8 cellular contexts compared by ENCODE assay signal in the genomic region with DNA sequence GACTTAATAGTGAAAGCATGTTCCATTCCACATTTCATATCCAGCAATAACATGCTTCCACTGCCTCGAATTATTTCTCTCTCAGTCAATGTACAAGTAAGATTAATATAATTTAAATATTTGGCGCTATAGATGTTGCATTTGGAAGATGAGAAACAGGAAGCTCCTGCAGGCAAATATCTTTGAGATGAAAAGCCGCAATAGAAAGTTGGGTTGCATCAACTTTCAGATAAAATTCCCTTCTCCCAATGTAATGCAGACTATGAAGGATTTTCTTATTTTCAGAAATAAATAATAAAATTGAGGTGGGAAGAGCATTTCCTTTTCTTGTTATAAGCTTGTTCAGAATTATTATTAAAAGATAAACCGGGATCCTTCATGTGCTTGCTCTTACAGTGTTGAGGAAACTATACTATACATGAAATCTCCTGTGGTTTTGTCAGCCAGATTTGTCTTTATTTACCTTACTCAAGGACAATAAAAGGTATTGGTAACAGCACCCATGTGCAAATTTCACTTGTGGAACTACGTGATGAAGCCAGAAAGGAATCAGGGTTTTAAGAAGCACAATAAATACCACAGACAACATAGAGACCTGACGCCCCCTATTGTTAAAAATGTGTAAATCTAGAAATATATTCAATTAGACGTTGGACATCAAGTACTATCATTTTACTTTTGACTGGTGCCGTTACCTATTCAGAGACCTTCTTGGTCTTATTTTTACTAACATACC.
A peak's percentile ranks its signal among the peaks of the same experiment; 100 is the strongest.
DNase-seq lines count a peak whose midpoint lies in the region; ATAC-seq, FAIRE-seq and TF ChIP-seq lines count a peak whose summit lies in the region.
"Had no signal": no experiment of that assay in that cellular context is flagged by ENCODE, and none has a peak within 500 bp of the region (broad histone marks: within the 10 kb centered on the region; RNA-seq: fewer than 3 reads in every experiment).

No MANE protein-coding gene starts in this region.

- intact Hi-C loops in GM12878 (cut with micrococcal nuclease; ENCODE audit: unreplicated experiment): no loop called here
- intact Hi-C loops in activated CD4-positive, alpha-beta memory T cell treated with anti-CD3 and anti-CD28 coated beads for 36 hours (cut with micrococcal nuclease): no loop called here

- H3K4me1 ChIP-seq in GM12878 (ENCODE audit: control insufficient read depth, insufficient read depth, low read length): no peaks in the 10 kb centered on the region

- no peaks in the 10 kb centered on the region for H3K4me1 Mint-ChIP-seq in nephron progenitor cell
- H3K4me1 Mint-ChIP-seq in activated CD4-positive, alpha-beta memory T cell treated with anti-CD3 and anti-CD28 coated beads for 36 hours (ENCODE audit: low read depth): no peaks in the 10 kb centered on the region

- POLR2A ChIA-PET in GM12878 (lab: Charles Lee): no interaction called here
- POLR2A ChIA-PET in activated CD4-positive, alpha-beta memory T cell treated with anti-CD3 and anti-CD28 coated beads for 36 hours (lab: Charles Lee): no interaction called here

- in situ Hi-C loops in GM12878 (cut with MboI): no loop called here

- no peak overlapping the region for H2AFZ ChIP-seq in GM12878 (ENCODE audit: control insufficient read depth, low read depth, low read length)

- no TSS peak for BruUV-seq in GM12878 (replicated peaks; lab: Mats Ljungman, UMichigan)

- peak; percentile 19 for TF ChIP-seq CTCF in GM12865 (IDR thresholded peaks at IDR 0.05; ENCODE audit: insufficient read depth, low read depth, low read length, missing control alignments)
- TF ChIP-seq CTCF in GM12878 (IDR thresholded peaks at IDR 0.05 in 2 of 3, conservative IDR thresholded peaks at IDR 0.05 in 1 of 3; ENCODE audit: control insufficient read depth in 2 of 3, extremely low read depth in 1 of 3, insufficient read depth in 1 of 3, low read depth in 3 of 3, low read length in 3 of 3): peak; percentile 18 to 51 (median 31); a peak in 3 of 6 replicates
- peak; percentile 58 for TF ChIP-seq CTCF in nephron progenitor cell (IDR thresholded peaks at IDR 0.05)

- 37% methylated on average over 8 of the region's 8 CpGs for WGBS in GM12878 (ENCODE audit: insufficient coverage, insufficient replicate concordance, low lambda C conversion rate, missing lambda C conversion rate)

- no peaks in the 10 kb centered on the region for H3K27me3 ChIP-seq in GM12878 (replicated peaks in 1 of 2; ENCODE audit: control insufficient read depth in 2 of 2, insufficient read depth in 2 of 2, low read length in 1 of 2)

- no peaks in the 10 kb centered on the region for H3K27me3 Mint-ChIP-seq in nephron progenitor cell (ENCODE audit: low read depth, poor library complexity)
- H3K27me3 Mint-ChIP-seq in activated CD4-positive, alpha-beta memory T cell treated with anti-CD3 and anti-CD28 coated beads for 36 hours: no peaks in the 10 kb centered on the region

- no peak for FAIRE-seq in GM12878 (lab: Jason Lieb, UNC)

- no peaks in the 10 kb centered on the region for H3K36me3 ChIP-seq in GM12878 (ENCODE audit: control insufficient read depth in 2 of 2, insufficient read depth in 2 of 2, low read length in 1 of 2)

- peak; percentile 28; the same call in 1 of the 2 replicates for TF ChIP-seq RAD21 in GM12878 (IDR thresholded peaks at IDR 0.05; ENCODE audit: insufficient read depth, low read depth, low read length)

- RAD21 ChIA-PET in GM12878 (lab: Charles Lee; ENCODE audit: unreplicated experiment): interaction anchor here (1.2 kb wide), 1 partner anchor 16 kb away, joined by 3 read pairs; no protein-coding TSS in a partner anchor

- no peaks in the 10 kb centered on the region for H3K36me3 Mint-ChIP-seq in nephron progenitor cell (ENCODE audit: low read depth)
- no peaks in the 10 kb centered on the region for H3K36me3 Mint-ChIP-seq in activated CD4-positive, alpha-beta memory T cell treated with anti-CD3 and anti-CD28 coated beads for 36 hours

- SMC1A ChIA-PET in GM12878 (lab: Charles Lee; ENCODE audit: uncharacterized antibody, unreplicated experiment): interaction anchor here (0.9 to 1.5 kb wide), 2 partner anchors 10 to 13 kb away, joined by 3 to 4 read pairs; no protein-coding TSS in a partner anchor

- no peak overlapping the region for H3K4me3 Mint-ChIP-seq in nephron progenitor cell
- no peak overlapping the region for H3K4me3 Mint-ChIP-seq in activated CD4-positive, alpha-beta memory T cell treated with anti-CD3 and anti-CD28 coated beads for 36 hours

- no peaks in the 10 kb centered on the region for H4K20me1 ChIP-seq in GM12878 (ENCODE audit: control insufficient read depth, insufficient read depth)

- no peak for TF ChIP-seq EP300 in GM12878 (IDR thresholded peaks at IDR 0.05; ENCODE audit: borderline replicate concordance in 1 of 2, control insufficient read depth in 1 of 2, low read depth in 2 of 2, low read length in 2 of 2)

- no peak overlapping the region for H3K9ac ChIP-seq in GM12878 (ENCODE audit: control insufficient read depth, insufficient read depth, low read length)

- peak; percentile 8 for DNase-seq in GM12865 (ENCODE audit: low read depth)
- peak; percentile 23 for DNase-seq in LoVo (ENCODE audit: low spot score)
- DNase-seq in GM12878 (ENCODE audit: low read depth, low spot score): no peak
- DNase-seq in nephron progenitor cell: no peak
- no peak for DNase-seq in cerebellar nuclear complex (lab: John Stamatoyannopoulos, UW)
- no peak for DNase-seq in activated CD4-positive, alpha-beta memory T cell treated with anti-CD3 and anti-CD28 coated beads for 36 hours
- DNase-seq: stimulated activated CD4-positive, alpha-beta T cell treated with anti-CD3 and anti-CD28 coated beads, Interleukin-2, amount 100 ng/mL, for 48 hours had no signal

- H3K27ac ChIP-seq in GM12878 (ENCODE audit: control insufficient read depth, insufficient read depth): no peak overlapping the region

- H3K9me3 Mint-ChIP-seq in nephron progenitor cell: peaks cover 3% of the 10 kb centered on the region
- no peaks in the 10 kb centered on the region for H3K9me3 Mint-ChIP-seq in activated CD4-positive, alpha-beta memory T cell treated with anti-CD3 and anti-CD28 coated beads for 36 hours

- no peak overlapping the region for H3K4me2 ChIP-seq in GM12878 (ENCODE audit: control insufficient read depth, insufficient read depth)

- peak; percentile 59 for ATAC-seq in GM12878
- no peak for ATAC-seq in GM19395 (IDR thresholded peaks at IDR 0.05; ENCODE audit: unreplicated experiment)

- H3K9me3 ChIP-seq in GM12878 (replicated peaks; ENCODE audit: control insufficient read depth, insufficient read depth, low read length): no peaks in the 10 kb centered on the region

- H3K4me3 ChIP-seq in GM12865 (ENCODE audit: low read depth, low read length) (no peak overlapping the region), GM12878 (no peak overlapping the region)

- H3K27ac Mint-ChIP-seq in nephron progenitor cell: no peak overlapping the region
- no peak overlapping the region for H3K27ac Mint-ChIP-seq in activated CD4-positive, alpha-beta memory T cell treated with anti-CD3 and anti-CD28 coated beads for 36 hours

- CTCF ChIA-PET in GM12878 (lab: Yijun Ruan, JAX): interaction anchor here (0.9 to 3.4 kb wide), 4 partner anchors 13 to 1686 kb away, joined by 3 to 12 read pairs (median 4); no protein-coding TSS in a partner anchor
- CTCF ChIA-PET in activated CD4-positive, alpha-beta memory T cell treated with anti-CD3 and anti-CD28 coated beads for 36 hours (lab: Charles Lee): interaction anchor here (0.7 kb wide), 1 partner anchor 10 kb away, joined by 3 read pairs; no protein-coding TSS in a partner anchor

- no peak for TF ChIP-seq POLR2A in GM12878 (IDR thresholded peaks at IDR 0.05; ENCODE audit: low read depth, low read length)

- no peaks in the 10 kb centered on the region for H3K79me2 ChIP-seq in GM12878 (ENCODE audit: control insufficient read depth, insufficient read depth, low read length)

TF ChIP-seq in GM12878, 131 proteins besides CTCF, POLR2A, EP300 and RAD21:
- TF ChIP-seq, protein P1, sequence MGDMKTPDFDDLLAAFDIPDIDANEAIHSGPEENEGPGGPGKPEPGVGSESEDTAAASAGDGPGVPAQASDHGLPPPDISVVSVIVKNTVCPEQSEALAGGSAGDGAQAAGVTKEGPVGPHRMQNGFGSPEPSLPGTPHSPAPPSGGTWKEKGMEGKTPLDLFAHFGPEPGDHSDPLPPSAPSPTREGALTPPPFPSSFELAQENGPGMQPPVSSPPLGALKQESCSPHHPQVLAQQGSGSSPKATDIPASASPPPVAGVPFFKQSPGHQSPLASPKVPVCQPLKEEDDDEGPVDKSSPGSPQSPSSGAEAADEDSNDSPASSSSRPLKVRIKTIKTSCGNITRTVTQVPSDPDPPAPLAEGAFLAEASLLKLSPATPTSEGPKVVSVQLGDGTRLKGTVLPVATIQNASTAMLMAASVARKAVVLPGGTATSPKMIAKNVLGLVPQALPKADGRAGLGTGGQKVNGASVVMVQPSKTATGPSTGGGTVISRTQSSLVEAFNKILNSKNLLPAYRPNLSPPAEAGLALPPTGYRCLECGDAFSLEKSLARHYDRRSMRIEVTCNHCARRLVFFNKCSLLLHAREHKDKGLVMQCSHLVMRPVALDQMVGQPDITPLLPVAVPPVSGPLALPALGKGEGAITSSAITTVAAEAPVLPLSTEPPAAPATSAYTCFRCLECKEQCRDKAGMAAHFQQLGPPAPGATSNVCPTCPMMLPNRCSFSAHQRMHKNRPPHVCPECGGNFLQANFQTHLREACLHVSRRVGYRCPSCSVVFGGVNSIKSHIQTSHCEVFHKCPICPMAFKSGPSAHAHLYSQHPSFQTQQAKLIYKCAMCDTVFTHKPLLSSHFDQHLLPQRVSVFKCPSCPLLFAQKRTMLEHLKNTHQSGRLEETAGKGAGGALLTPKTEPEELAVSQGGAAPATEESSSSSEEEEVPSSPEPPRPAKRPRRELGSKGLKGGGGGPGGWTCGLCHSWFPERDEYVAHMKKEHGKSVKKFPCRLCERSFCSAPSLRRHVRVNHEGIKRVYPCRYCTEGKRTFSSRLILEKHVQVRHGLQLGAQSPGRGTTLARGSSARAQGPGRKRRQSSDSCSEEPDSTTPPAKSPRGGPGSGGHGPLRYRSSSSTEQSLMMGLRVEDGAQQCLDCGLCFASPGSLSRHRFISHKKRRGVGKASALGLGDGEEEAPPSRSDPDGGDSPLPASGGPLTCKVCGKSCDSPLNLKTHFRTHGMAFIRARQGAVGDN (IDR thresholded peaks at IDR 0.05): no peak
- TF ChIP-seq SMC3 (IDR thresholded peaks at IDR 0.05; ENCODE audit: borderline replicate concordance, low read length): 0 out of 2 replicates have a peak, but pooled peaks have one; percentile 20
- no peak for TF ChIP-seq SUZ12 (IDR thresholded peaks at IDR 0.05; ENCODE audit: unreplicated experiment)
TF ChIP-seq in GM12878: peak in this region for 1.

Comparison
In these comparisons a context has a peak if more than half of its experiments do, and no peak if none do; other contexts are left out.
1. DNase-seq: peak in GM12865 (single experiment) and LoVo (single experiment); none in GM12878 (single experiment), nephron progenitor cell (single experiment), cerebellar nuclear complex (0 of 2) and activated CD4-positive, alpha-beta memory T cell treated with anti-CD3 and anti-CD28 coated beads for 36 hours (single experiment).
2. Peak in every context shown above with its lines, with median percentiles within 50 percentile points of each other: CTCF ChIP-seq.